ENCODE assay signal across 31 cellular contexts in the genomic region with DNA sequence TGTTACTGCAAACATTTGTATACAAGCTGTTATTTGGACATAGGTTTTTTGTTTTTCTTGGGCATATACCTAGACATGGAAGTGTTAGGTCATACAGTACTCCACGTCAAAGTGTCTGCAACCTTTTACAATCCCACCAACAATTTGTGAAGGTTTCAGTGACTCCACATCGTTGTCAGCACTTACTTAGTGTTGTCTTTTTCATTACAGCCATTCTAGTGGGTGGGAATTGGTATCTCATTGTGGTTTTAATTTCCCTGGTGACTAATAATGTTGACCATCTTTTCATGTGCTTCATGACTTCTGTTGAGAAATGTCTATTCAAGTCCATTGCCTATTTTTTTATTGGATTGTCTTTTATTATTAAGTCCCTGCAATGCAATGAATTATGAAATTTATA.
DNase-seq lines count a peak whose midpoint lies in the region; ATAC-seq and TF ChIP-seq lines count a peak whose summit lies in the region.
"Had no signal": no experiment of that assay in that cellular context is flagged by ENCODE, and none has a peak within 500 bp of the region (broad histone marks: within the 10 kb centered on the region; RNA-seq: fewer than 3 reads in every experiment).

No MANE protein-coding gene starts in this region.

- no peak for TF ChIP-seq POLR2A in uterus (IDR thresholded peaks at IDR 0.05)

- H3K4me1 Mint-ChIP-seq in stimulated activated naive CD8-positive, alpha-beta T cell treated with anti-CD3 and anti-CD28 coated beads, Interleukin-15, amount 100 ng/mL, for 72 hours, result no peaks in the 10 kb centered on the region
- H3K4me1 Mint-ChIP-seq: activated naive CD8-positive, alpha-beta T cell treated with anti-CD3 and anti-CD28 coated beads, Interleukin-2, amount 10 ng/mL, durations not matched to agents 7 days and 5 days; T-cell had no signal

- no peaks in the 10 kb centered on the region for H3K4me1 ChIP-seq in uterus
- H3K4me1 ChIP-seq: ascending aorta, HAP-1, spleen, testis had no signal

- H3K36me3 ChIP-seq in uterus, result no peaks in the 10 kb centered on the region

- H3K27me3 ChIP-seq in uterus, result no peaks in the 10 kb centered on the region
- H3K27me3 ChIP-seq: ascending aorta, spleen, testis had no signal

- H3K9me3 Mint-ChIP-seq in stimulated activated naive CD8-positive, alpha-beta T cell treated with anti-CD3 and anti-CD28 coated beads, Interleukin-15, amount 100 ng/mL, for 72 hours, result no peaks in the 10 kb centered on the region
- H3K9me3 Mint-ChIP-seq: activated naive CD8-positive, alpha-beta T cell treated with anti-CD3 and anti-CD28 coated beads, Interleukin-2, amount 10 ng/mL, durations not matched to agents 7 days and 5 days; activated T-cell treated with anti-CD3 and anti-CD28 coated beads, Interleukin-2, amount 50 U/mL, for 24 hours; CD8-positive, alpha-beta T cell; T-cell had no signal

- H3K27ac ChIP-seq in uterus, result no peak overlapping the region
- H3K27ac ChIP-seq: ascending aorta, RWPE1, spleen, testis had no signal

- H3K4me3 Mint-ChIP-seq in stimulated activated naive CD8-positive, alpha-beta T cell treated with anti-CD3 and anti-CD28 coated beads, Interleukin-15, amount 100 ng/mL, for 72 hours, result no peak overlapping the region
- H3K4me3 Mint-ChIP-seq: activated naive CD8-positive, alpha-beta T cell treated with anti-CD3 and anti-CD28 coated beads, Interleukin-2, amount 10 ng/mL, durations not matched to agents 7 days and 5 days; activated T-cell treated with anti-CD3 and anti-CD28 coated beads, Interleukin-2, amount 50 U/mL, for 24 hours; CD8-positive, alpha-beta T cell; T-cell; WTC11 had no signal

- H3K4me3 ChIP-seq in AG09309 (ENCODE audit: control insufficient read depth, low read depth, low read length) (no peak overlapping the region), fibroblast of mammary gland (ENCODE audit: control insufficient read depth, low read depth, low read length) (no peak overlapping the region), uterus (no peak overlapping the region)
- H3K4me3 ChIP-seq: ascending aorta, HAP-1, spleen, testis had no signal

- DNase-seq in AG09309 (ENCODE audit: low read depth), result peak; percentile 47
- peak; percentile 69 for DNase-seq in LHCN-M2 (ENCODE audit: low read depth)
- peak; percentile 33 for DNase-seq in astrocyte of the hippocampus (ENCODE audit: low read depth, low spot score)
- DNase-seq in fibroblast of mammary gland (ENCODE audit: low read depth), result peak; percentile 88
- DNase-seq in DMS153 treated with DMSO at 0.1 percent for 48 hours (lab: John Stamatoyannopoulos, UW; ENCODE audit: unreplicated experiment), result no peak
- DNase-seq in uterus, result no peak
- DNase-seq in Ammon's horn (ENCODE audit: low spot score), result no peak
- DNase-seq in stimulated activated naive CD8-positive, alpha-beta T cell treated with anti-CD3 and anti-CD28 coated beads, Interleukin-15, amount 100 ng/mL, for 72 hours, result no peak
- DNase-seq: activated CD4-positive, alpha-beta T cell treated with anti-CD3 and anti-CD28 coated beads, Interleukin-2, amount 50 U/mL, for 1 hour; activated gamma-delta T cell; activated naive CD8-positive, alpha-beta T cell treated with anti-CD3 and anti-CD28 coated beads, Interleukin-2, amount 10 ng/mL, durations not matched to agents 7 days and 5 days; activated T-cell treated with anti-CD3 and anti-CD28 coated beads, Interleukin-2, amount 50 U/mL, for 24 hours; AML-193; CD8-positive, alpha-beta T cell; dermis blood vessel endothelial cell; head of caudate nucleus; left ventricle myocardium superior; NCI-H1092 treated with DMSO at 0.1 percent for 48 hours; NCI-H187; NCI-H2171 treated with DMSO at 0.1 percent for 48 hours; NCI-H510A treated with DMSO at 0.1 percent for 48 hours; right cardiac atrium; spleen; stimulated activated CD4-positive, alpha-beta T cell treated with anti-CD3 and anti-CD28 coated beads, Interleukin-2, amount 100 ng/mL, for 24 hours; stimulated activated naive CD8-positive, alpha-beta T cell treated with anti-CD3 and anti-CD28 coated beads, Interleukin-15, Interleukin-2, amounts not matched to agents 100 U/mL and 50 U/mL, for 24 hours; T-cell; testis had no signal

- H3K27ac Mint-ChIP-seq in stimulated activated naive CD8-positive, alpha-beta T cell treated with anti-CD3 and anti-CD28 coated beads, Interleukin-15, amount 100 ng/mL, for 72 hours, result no peak overlapping the region
- H3K27ac Mint-ChIP-seq: activated naive CD8-positive, alpha-beta T cell treated with anti-CD3 and anti-CD28 coated beads, Interleukin-2, amount 10 ng/mL, durations not matched to agents 7 days and 5 days; CD8-positive, alpha-beta T cell; T-cell had no signal

- intact Hi-C loops in uterus (cut with DNase I; ENCODE audit: low total_unique reads), result no loop called here

- no peaks in the 10 kb centered on the region for H3K9me3 ChIP-seq in uterus
- H3K9me3 ChIP-seq: ascending aorta, HAP-1, spleen, testis had no signal

- no peak for TF ChIP-seq CTCF in AG09309 (IDR thresholded peaks at IDR 0.05; ENCODE audit: control insufficient read depth, insufficient read depth, low read depth, low read length, missing control alignments)
- TF ChIP-seq CTCF in fibroblast of mammary gland (conservative IDR thresholded peaks at IDR 0.05; ENCODE audit: control insufficient read depth, insufficient read depth, low read depth, low read length), result no peak
- TF ChIP-seq CTCF in uterus (IDR thresholded peaks at IDR 0.05), result no peak

- no peak for ATAC-seq in stimulated activated naive CD8-positive, alpha-beta T cell treated with anti-CD3 and anti-CD28 coated beads, Interleukin-15, amount 100 ng/mL, for 72 hours
- ATAC-seq: CD8-positive, alpha-beta T cell; left ventricle myocardium superior; right cardiac atrium; stimulated activated naive CD8-positive, alpha-beta T cell treated with anti-CD3 and anti-CD28 coated beads, Interleukin-15, Interleukin-2, amounts not matched to agents 100 U/mL and 50 U/mL, for 24 hours; T-cell; WTC11 had no signal

- H3K27me3 Mint-ChIP-seq in stimulated activated naive CD8-positive, alpha-beta T cell treated with anti-CD3 and anti-CD28 coated beads, Interleukin-15, amount 100 ng/mL, for 72 hours, result no peaks in the 10 kb centered on the region
- H3K27me3 Mint-ChIP-seq: activated naive CD8-positive, alpha-beta T cell treated with anti-CD3 and anti-CD28 coated beads, Interleukin-2, amount 10 ng/mL, durations not matched to agents 7 days and 5 days; activated T-cell treated with anti-CD3 and anti-CD28 coated beads, Interleukin-2, amount 50 U/mL, for 24 hours; T-cell had no signal

Comparison
In these comparisons a context has a peak if more than half of its experiments do, and no peak if none do; other contexts are left out.
1. DNase-seq: peak in AG09309 (single experiment), LHCN-M2 (single experiment), astrocyte of the hippocampus (single experiment) and fibroblast of mammary gland (single experiment); none in DMS153 treated with DMSO at 0.1 percent for 48 hours (single experiment), uterus (0 of 2), Ammon's horn (single experiment) and stimulated activated naive CD8-positive, alpha-beta T cell treated with anti-CD3 and anti-CD28 coated beads, Interleukin-15, amount 100 ng/mL, for 72 hours (0 of 2).